16 cellular contexts compared by ENCODE assay signal in the genomic region with DNA sequence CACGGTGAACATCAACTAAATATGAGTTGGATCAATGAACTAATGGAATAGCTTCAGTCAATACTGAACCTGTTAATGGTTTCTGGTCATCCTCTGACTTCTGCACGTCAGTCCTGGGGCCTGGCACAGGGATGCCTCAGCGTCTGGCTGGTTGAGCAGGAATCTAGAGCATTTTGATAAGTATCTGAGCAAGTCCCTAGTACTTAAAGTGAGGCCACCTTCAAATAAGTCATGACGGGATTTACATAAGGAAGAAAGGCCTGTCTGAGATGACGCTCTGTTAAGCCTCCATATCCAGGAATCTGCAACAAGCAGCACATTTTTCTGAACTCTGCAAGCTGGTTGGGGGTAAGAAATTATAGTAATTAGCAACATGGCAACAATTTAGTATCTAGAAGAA.
DNase-seq lines count a peak whose midpoint lies in the region; ATAC-seq and TF ChIP-seq lines count a peak whose summit lies in the region.
"Had no signal": no experiment of that assay in that cellular context is flagged by ENCODE, and none has a peak within 500 bp of the region (broad histone marks: within the 10 kb centered on the region; RNA-seq: fewer than 3 reads in every experiment).

No MANE protein-coding gene starts in this region.

- no peak overlapping the region for H3K4me3 Mint-ChIP-seq in neural crest cell
- H3K4me3 Mint-ChIP-seq: HFFc6 had no signal

- no peaks in the 10 kb centered on the region for H3K27me3 Mint-ChIP-seq in neural crest cell (ENCODE audit: low read depth)

- in situ Hi-C loops in gastrocnemius medialis (cut with MboI; ENCODE audit: low sequenced_read_pairs in 4 of 4): loop anchor here in 1 of 4 donors (25.0 kb wide), 1 partner anchor 98 kb away; no protein-coding TSS in a partner anchor

- DNase-seq in ELF-1 (ENCODE audit: low read depth, low spot score) (peak; percentile 33), neural crest cell (ENCODE audit: low read depth, low spot score) (no peak), smooth muscle cell (lab: John Stamatoyannopoulos, UW; ENCODE audit: unreplicated experiment) (no peak), GM19240 (ENCODE audit: insufficient read length, low spot score) (no peak), gastrocnemius medialis (no peak), NCI-H1694 (lab: John Stamatoyannopoulos, UW) (no peak)
- DNase-seq: C1 segment of cervical spinal cord, DMS 273 treated with DMSO at 0.1 percent for 48 hours, HFFc6, NCI-H1048, NCI-H1436 treated with DMSO at 0.1 percent for 48 hours, NCI-H2081, NCI-H774 had no signal

- no peaks in the 10 kb centered on the region for H3K27me3 ChIP-seq in gastroesophageal sphincter
- no peaks in the 10 kb centered on the region for H3K27me3 ChIP-seq in smooth muscle cell (ENCODE audit: low read depth)
- no peaks in the 10 kb centered on the region for H3K27me3 ChIP-seq in gastrocnemius medialis

- ATAC-seq in gastroesophageal sphincter (no peak), HG03442 (IDR thresholded peaks at IDR 0.05; ENCODE audit: unreplicated experiment) (no peak), gastrocnemius medialis (no peak)
- ATAC-seq: A549 had no signal

- no peaks in the 10 kb centered on the region for H3K79me2 ChIP-seq in smooth muscle cell (ENCODE audit: low read depth)

- no peaks in the 10 kb centered on the region for H3K36me3 Mint-ChIP-seq in neural crest cell (ENCODE audit: low read depth)

- H3K27ac Mint-ChIP-seq in neural crest cell (ENCODE audit: unreplicated experiment): peak overlapping the region; percentile 58
- H3K27ac Mint-ChIP-seq: HFFc6 had no signal

- peaks cover 6% of the 10 kb centered on the region for H3K9me3 Mint-ChIP-seq in neural crest cell

- 74 to 90% methylated on average over 3 to 5 of the region's 5 CpGs for WGBS in gastroesophageal sphincter (ENCODE audit: low coverage in 1 of 2), 2 donors
- WGBS in smooth muscle cell (ENCODE audit: low lambda C conversion rate): 22% methylated on average over 5 of the region's 5 CpGs

- intact Hi-C loops in gastrocnemius medialis (cut with DNase I; ENCODE audit: low total_unique reads): no loop called here

- no peak for TF ChIP-seq POLR2A in gastroesophageal sphincter (IDR thresholded peaks at IDR 0.05)
- TF ChIP-seq POLR2A in gastrocnemius medialis (IDR thresholded peaks at IDR 0.05): no peak

- TF ChIP-seq EP300 in gastroesophageal sphincter (IDR thresholded peaks at IDR 0.05): no peak

- H3K4me3 ChIP-seq in gastroesophageal sphincter (no peak overlapping the region), smooth muscle cell (no peak overlapping the region), gastrocnemius medialis (no peak overlapping the region)
- H3K4me3 ChIP-seq: A549 had no signal

- H2AFZ ChIP-seq in smooth muscle cell (ENCODE audit: low read depth): no peak overlapping the region

- no peaks in the 10 kb centered on the region for H4K20me1 ChIP-seq in smooth muscle cell (ENCODE audit: low read depth)

- H3K9ac ChIP-seq in smooth muscle cell (ENCODE audit: low read depth): no peak overlapping the region

- no peaks in the 10 kb centered on the region for H3K36me3 ChIP-seq in gastroesophageal sphincter
- H3K36me3 ChIP-seq in smooth muscle cell (ENCODE audit: low read depth): no peaks in the 10 kb centered on the region
- no peaks in the 10 kb centered on the region for H3K36me3 ChIP-seq in gastrocnemius medialis

- H3K27ac ChIP-seq in gastroesophageal sphincter: peak overlapping the region in 3 of 4 donors; percentile 35 to 77 (median 67)
- H3K27ac ChIP-seq in smooth muscle cell (ENCODE audit: low read depth): peak overlapping the region; percentile 50
- H3K27ac ChIP-seq in gastrocnemius medialis: no peak overlapping the region
- H3K27ac ChIP-seq: A549 had no signal

- no peaks in the 10 kb centered on the region for H3F3A ChIP-seq in smooth muscle cell (ENCODE audit: low read depth)

- H3K4me1 ChIP-seq in gastroesophageal sphincter (peaks cover 0 to 18% (median 0%) of the 10 kb centered on the region in 3 donors), smooth muscle cell (ENCODE audit: low read depth) (peaks cover 22% of the 10 kb centered on the region), gastrocnemius medialis (no peaks in the 10 kb centered on the region)
- H3K4me1 ChIP-seq: A549 had no signal

- peaks cover 26% of the 10 kb centered on the region for H3K4me1 Mint-ChIP-seq in neural crest cell

- TF ChIP-seq CTCF in gastroesophageal sphincter (IDR thresholded peaks at IDR 0.05): no peak
- TF ChIP-seq CTCF in neural crest cell (conservative IDR thresholded peaks at IDR 0.05): no peak
- no peak for TF ChIP-seq CTCF in smooth muscle cell (IDR thresholded peaks at IDR 0.05; ENCODE audit: borderline replicate concordance, insufficient read depth, poor library complexity, severe bottlenecking)
- TF ChIP-seq CTCF in gastrocnemius medialis (IDR thresholded peaks at IDR 0.05 in 4 of 5, conservative IDR thresholded peaks at IDR 0.05 in 1 of 5): no peak

- no peak overlapping the region for H3K4me2 ChIP-seq in smooth muscle cell
- H3K4me2 ChIP-seq: A549 had no signal

- H3K9me3 ChIP-seq in gastroesophageal sphincter (peaks cover 0 to 7% (median 0%) of the 10 kb centered on the region in 3 donors), smooth muscle cell (replicated peaks; ENCODE audit: low read depth) (no peaks in the 10 kb centered on the region), gastrocnemius medialis (no peaks in the 10 kb centered on the region)
- H3K9me3 ChIP-seq: A549 had no signal

Comparison
In these comparisons a context has a peak if more than half of its experiments do, and no peak if none do; other contexts are left out.
1. H3K27ac ChIP-seq: peak in gastroesophageal sphincter (3 of 4) and smooth muscle cell (single experiment); none in gastrocnemius medialis (0 of 4).